1 cellular context compared by ENCODE assay signal in the genomic region with DNA sequence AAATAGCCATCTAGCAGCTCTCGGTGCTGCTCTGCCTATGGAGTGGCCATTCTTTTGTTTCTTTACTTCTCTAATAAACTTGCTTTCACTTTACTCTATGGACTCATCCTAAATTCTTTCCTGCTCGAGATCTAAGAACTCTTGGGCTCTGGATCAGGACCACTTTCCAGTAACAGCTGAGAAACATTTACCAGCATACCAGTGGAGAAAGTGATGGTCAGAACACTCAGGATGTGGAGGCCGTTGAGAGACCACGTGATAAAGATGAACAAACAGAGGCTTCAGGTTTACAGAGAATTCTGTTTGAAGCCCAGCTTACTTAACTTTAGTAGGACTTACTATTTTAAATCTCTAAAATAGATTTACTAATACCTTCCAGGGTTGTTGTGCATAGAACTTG.
TF ChIP-seq lines count a peak whose summit lies in the region.

No MANE protein-coding gene starts in this region.

TF ChIP-seq in GM23338, 12 proteins besides CTCF, POLR2A, EP300 and RAD21:
- no peak for TF ChIP-seq ZNF331 (CRISPR knock-in tag; IDR thresholded peaks at IDR 0.05; ENCODE audit: low read depth)
- no peak for TF ChIP-seq ZNF114 (CRISPR knock-in tag; IDR thresholded peaks at IDR 0.05)
- no peak for TF ChIP-seq JUNB (IDR thresholded peaks at IDR 0.05; ENCODE audit: unreplicated experiment)
- no peak for TF ChIP-seq EZH2 (IDR thresholded peaks at IDR 0.05; ENCODE audit: low read depth, unreplicated experiment)
- TF ChIP-seq EZH2phosphoT487 (IDR thresholded peaks at IDR 0.05; ENCODE audit: unreplicated experiment) = no peak
- no peak for TF ChIP-seq STAT1 (IDR thresholded peaks at IDR 0.05; ENCODE audit: unreplicated experiment)
- TF ChIP-seq, protein P1, sequence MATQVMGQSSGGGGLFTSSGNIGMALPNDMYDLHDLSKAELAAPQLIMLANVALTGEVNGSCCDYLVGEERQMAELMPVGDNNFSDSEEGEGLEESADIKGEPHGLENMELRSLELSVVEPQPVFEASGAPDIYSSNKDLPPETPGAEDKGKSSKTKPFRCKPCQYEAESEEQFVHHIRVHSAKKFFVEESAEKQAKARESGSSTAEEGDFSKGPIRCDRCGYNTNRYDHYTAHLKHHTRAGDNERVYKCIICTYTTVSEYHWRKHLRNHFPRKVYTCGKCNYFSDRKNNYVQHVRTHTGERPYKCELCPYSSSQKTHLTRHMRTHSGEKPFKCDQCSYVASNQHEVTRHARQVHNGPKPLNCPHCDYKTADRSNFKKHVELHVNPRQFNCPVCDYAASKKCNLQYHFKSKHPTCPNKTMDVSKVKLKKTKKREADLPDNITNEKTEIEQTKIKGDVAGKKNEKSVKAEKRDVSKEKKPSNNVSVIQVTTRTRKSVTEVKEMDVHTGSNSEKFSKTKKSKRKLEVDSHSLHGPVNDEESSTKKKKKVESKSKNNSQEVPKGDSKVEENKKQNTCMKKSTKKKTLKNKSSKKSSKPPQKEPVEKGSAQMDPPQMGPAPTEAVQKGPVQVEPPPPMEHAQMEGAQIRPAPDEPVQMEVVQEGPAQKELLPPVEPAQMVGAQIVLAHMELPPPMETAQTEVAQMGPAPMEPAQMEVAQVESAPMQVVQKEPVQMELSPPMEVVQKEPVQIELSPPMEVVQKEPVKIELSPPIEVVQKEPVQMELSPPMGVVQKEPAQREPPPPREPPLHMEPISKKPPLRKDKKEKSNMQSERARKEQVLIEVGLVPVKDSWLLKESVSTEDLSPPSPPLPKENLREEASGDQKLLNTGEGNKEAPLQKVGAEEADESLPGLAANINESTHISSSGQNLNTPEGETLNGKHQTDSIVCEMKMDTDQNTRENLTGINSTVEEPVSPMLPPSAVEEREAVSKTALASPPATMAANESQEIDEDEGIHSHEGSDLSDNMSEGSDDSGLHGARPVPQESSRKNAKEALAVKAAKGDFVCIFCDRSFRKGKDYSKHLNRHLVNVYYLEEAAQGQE (IDR thresholded peaks at IDR 0.05; ENCODE audit: unreplicated experiment) = no peak
- TF ChIP-seq NANOG (IDR thresholded peaks at IDR 0.05; ENCODE audit: borderline replicate concordance) = no peak
- TF ChIP-seq POLR2AphosphoS5 (IDR thresholded peaks at IDR 0.05; ENCODE audit: low read depth) = no peak
- TF ChIP-seq, protein P2, sequence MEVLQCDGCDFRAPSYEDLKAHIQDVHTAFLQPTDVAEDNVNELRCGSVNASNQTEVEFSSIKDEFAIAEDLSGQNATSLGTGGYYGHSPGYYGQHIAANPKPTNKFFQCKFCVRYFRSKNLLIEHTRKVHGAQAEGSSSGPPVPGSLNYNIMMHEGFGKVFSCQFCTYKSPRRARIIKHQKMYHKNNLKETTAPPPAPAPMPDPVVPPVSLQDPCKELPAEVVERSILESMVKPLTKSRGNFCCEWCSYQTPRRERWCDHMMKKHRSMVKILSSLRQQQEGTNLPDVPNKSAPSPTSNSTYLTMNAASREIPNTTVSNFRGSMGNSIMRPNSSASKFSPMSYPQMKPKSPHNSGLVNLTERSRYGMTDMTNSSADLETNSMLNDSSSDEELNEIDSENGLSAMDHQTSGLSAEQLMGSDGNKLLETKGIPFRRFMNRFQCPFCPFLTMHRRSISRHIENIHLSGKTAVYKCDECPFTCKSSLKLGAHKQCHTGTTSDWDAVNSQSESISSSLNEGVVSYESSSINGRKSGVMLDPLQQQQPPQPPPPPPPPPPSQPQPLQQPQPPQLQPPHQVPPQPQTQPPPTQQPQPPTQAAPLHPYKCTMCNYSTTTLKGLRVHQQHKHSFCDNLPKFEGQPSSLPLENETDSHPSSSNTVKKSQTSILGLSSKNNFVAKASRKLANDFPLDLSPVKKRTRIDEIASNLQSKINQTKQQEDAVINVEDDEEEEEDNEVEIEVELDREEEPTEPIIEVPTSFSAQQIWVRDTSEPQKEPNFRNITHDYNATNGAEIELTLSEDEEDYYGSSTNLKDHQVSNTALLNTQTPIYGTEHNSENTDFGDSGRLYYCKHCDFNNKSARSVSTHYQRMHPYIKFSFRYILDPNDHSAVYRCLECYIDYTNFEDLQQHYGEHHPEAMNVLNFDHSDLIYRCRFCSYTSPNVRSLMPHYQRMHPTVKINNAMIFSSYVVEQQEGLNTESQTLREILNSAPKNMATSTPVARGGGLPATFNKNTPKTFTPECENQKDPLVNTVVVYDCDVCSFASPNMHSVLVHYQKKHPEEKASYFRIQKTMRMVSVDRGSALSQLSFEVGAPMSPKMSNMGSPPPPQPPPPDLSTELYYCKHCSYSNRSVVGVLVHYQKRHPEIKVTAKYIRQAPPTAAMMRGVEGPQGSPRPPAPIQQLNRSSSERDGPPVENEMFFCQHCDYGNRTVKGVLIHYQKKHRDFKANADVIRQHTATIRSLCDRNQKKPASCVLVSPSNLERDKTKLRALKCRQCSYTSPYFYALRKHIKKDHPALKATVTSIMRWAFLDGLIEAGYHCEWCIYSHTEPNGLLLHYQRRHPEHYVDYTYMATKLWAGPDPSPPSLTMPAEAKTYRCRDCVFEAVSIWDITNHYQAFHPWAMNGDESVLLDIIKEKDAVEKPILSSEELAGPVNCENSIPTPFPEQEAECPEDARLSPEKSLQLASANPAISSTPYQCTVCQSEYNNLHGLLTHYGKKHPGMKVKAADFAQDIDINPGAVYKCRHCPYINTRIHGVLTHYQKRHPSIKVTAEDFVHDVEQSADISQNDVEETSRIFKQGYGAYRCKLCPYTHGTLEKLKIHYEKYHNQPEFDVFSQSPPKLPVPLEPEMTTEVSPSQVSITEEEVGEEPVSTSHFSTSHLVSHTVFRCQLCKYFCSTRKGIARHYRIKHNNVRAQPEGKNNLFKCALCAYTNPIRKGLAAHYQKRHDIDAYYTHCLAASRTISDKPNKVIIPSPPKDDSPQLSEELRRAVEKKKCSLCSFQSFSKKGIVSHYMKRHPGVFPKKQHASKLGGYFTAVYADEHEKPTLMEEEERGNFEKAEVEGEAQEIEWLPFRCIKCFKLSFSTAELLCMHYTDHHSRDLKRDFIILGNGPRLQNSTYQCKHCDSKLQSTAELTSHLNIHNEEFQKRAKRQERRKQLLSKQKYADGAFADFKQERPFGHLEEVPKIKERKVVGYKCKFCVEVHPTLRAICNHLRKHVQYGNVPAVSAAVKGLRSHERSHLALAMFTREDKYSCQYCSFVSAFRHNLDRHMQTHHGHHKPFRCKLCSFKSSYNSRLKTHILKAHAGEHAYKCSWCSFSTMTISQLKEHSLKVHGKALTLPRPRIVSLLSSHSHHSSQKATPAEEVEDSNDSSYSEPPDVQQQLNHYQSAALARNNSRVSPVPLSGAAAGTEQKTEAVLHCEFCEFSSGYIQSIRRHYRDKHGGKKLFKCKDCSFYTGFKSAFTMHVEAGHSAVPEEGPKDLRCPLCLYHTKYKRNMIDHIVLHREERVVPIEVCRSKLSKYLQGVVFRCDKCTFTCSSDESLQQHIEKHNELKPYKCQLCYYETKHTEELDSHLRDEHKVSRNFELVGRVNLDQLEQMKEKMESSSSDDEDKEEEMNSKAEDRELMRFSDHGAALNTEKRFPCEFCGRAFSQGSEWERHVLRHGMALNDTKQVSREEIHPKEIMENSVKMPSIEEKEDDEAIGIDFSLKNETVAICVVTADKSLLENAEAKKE (CRISPR knock-in tag; IDR thresholded peaks at IDR 0.05) = no peak
- TF ChIP-seq, protein P3, sequence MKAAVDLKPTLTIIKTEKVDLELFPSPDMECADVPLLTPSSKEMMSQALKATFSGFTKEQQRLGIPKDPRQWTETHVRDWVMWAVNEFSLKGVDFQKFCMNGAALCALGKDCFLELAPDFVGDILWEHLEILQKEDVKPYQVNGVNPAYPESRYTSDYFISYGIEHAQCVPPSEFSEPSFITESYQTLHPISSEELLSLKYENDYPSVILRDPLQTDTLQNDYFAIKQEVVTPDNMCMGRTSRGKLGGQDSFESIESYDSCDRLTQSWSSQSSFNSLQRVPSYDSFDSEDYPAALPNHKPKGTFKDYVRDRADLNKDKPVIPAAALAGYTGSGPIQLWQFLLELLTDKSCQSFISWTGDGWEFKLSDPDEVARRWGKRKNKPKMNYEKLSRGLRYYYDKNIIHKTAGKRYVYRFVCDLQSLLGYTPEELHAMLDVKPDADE (IDR thresholded peaks at IDR 0.05) = no peak
